Comparison of ENCODE assay signal across 24 cellular contexts in the genomic region with DNA sequence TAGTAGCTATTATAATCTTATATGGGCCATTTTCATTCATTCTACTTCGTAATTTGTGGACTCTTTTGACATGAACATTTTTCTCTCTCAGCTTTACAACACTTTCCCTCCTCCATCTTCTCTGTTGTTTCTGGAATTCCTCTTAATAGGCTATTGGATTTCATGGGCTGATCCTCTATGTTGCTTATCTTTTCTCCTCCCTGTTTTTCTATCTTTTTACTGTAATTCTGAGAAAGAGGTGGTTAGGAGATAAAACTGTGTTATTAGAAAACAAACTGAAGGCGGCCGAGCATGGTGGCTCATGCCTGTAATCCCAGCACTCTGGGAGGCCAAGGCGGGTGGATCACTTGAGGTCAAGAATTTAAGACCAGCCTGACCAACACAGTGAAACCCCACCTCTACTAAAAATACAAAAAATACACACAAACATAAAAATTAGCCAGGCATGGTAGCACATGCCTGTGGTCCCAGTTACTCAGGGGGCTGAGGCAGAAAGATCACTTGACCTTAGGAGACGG.
"Had no signal": no experiment of that assay in that cellular context is flagged by ENCODE, and none has a peak within 500 bp of the region (broad histone marks: within the 10 kb centered on the region; RNA-seq: fewer than 3 reads in every experiment).

No MANE protein-coding gene starts in this region.

- H3K4me3 Mint-ChIP-seq: naive thymus-derived CD8-positive, alpha-beta T cell; neural progenitor cell; stimulated activated naive B cell treated with anti-CD40 and anti-IgM and Interleukin-4, amounts not matched to agents 10 μg/mL and 1 μg/mL and 100 μg/mL, for 72 hours; stimulated activated naive CD8-positive, alpha-beta T cell treated with anti-CD3 and anti-CD28 coated beads, Interleukin-15, amount 100 ng/mL, for 72 hours had no signal

- H3K4me3 ChIP-seq: coronary artery, esophagus squamous epithelium, hepatocyte, mucosa of descending colon, neural progenitor cell, pancreas, testis, tibial nerve, upper lobe of right lung, vagina had no signal

- H3K4me1 ChIP-seq: esophagus squamous epithelium, neural progenitor cell, pancreas, testis, tibial nerve, upper lobe of right lung, vagina had no signal

- H3K27ac ChIP-seq: coronary artery, epithelial cell of prostate, esophagus squamous epithelium, hepatocyte, neural progenitor cell, pancreas, testis, tibial nerve, upper lobe of right lung, vagina had no signal

- DNase-seq: effector CD4-positive, alpha-beta T cell; esophagus squamous epithelium; foreskin melanocyte; head of caudate nucleus; kidney; left colon; mucosa of descending colon; naive thymus-derived CD8-positive, alpha-beta T cell; nucleus accumbens; pancreas; stimulated activated CD4-positive, alpha-beta T cell treated with anti-CD3 and anti-CD28 coated beads, Interleukin-2, amount 100 ng/mL, for 24 hours; stimulated activated CD4-positive, alpha-beta T cell treated with anti-CD3 and anti-CD28 coated beads, Interleukin-4, amount 100 ng/mL, for 4 hours; stimulated activated naive B cell treated with anti-CD40 and anti-IgM and Interleukin-4, amounts not matched to agents 10 μg/mL and 1 μg/mL and 100 μg/mL, for 72 hours; stimulated activated naive CD8-positive, alpha-beta T cell treated with anti-CD3 and anti-CD28 coated beads, Interleukin-15, amount 100 ng/mL, for 72 hours; testis; upper lobe of right lung had no signal

- ATAC-seq: left colon; mucosa of descending colon; naive thymus-derived CD8-positive, alpha-beta T cell; pancreas; sciatic nerve; stimulated activated naive B cell treated with anti-CD40 and anti-IgM and Interleukin-4, amounts not matched to agents 10 μg/mL and 1 μg/mL and 100 μg/mL, for 72 hours; stimulated activated naive CD8-positive, alpha-beta T cell treated with anti-CD3 and anti-CD28 coated beads, Interleukin-15, amount 100 ng/mL, for 72 hours; upper lobe of right lung had no signal

- H3K9me3 Mint-ChIP-seq: naive thymus-derived CD8-positive, alpha-beta T cell; neural progenitor cell; stimulated activated naive B cell treated with anti-CD40 and anti-IgM and Interleukin-4, amounts not matched to agents 10 μg/mL and 1 μg/mL and 100 μg/mL, for 72 hours; stimulated activated naive CD8-positive, alpha-beta T cell treated with anti-CD3 and anti-CD28 coated beads, Interleukin-15, amount 100 ng/mL, for 72 hours had no signal

- H3K27me3 Mint-ChIP-seq: progenitor cell of endocrine pancreas; stimulated activated naive B cell treated with anti-CD40 and anti-IgM and Interleukin-4, amounts not matched to agents 10 μg/mL and 1 μg/mL and 100 μg/mL, for 72 hours; stimulated activated naive CD8-positive, alpha-beta T cell treated with anti-CD3 and anti-CD28 coated beads, Interleukin-15, amount 100 ng/mL, for 72 hours had no signal

- H3K27me3 ChIP-seq: esophagus squamous epithelium, hepatocyte, neural progenitor cell, pancreas, testis, tibial nerve, upper lobe of right lung, vagina had no signal

- H3K4me1 Mint-ChIP-seq: naive thymus-derived CD8-positive, alpha-beta T cell; neural progenitor cell; stimulated activated naive B cell treated with anti-CD40 and anti-IgM and Interleukin-4, amounts not matched to agents 10 μg/mL and 1 μg/mL and 100 μg/mL, for 72 hours; stimulated activated naive CD8-positive, alpha-beta T cell treated with anti-CD3 and anti-CD28 coated beads, Interleukin-15, amount 100 ng/mL, for 72 hours had no signal

- H3K36me3 Mint-ChIP-seq: naive thymus-derived CD8-positive, alpha-beta T cell; stimulated activated naive B cell treated with anti-CD40 and anti-IgM and Interleukin-4, amounts not matched to agents 10 μg/mL and 1 μg/mL and 100 μg/mL, for 72 hours had no signal

- H3K9me3 ChIP-seq: esophagus squamous epithelium, mucosa of descending colon, pancreas, testis, tibial nerve, upper lobe of right lung, vagina had no signal

- H3K27ac Mint-ChIP-seq: naive thymus-derived CD8-positive, alpha-beta T cell; neural progenitor cell; progenitor cell of endocrine pancreas; stimulated activated naive B cell treated with anti-CD40 and anti-IgM and Interleukin-4, amounts not matched to agents 10 μg/mL and 1 μg/mL and 100 μg/mL, for 72 hours; stimulated activated naive CD8-positive, alpha-beta T cell treated with anti-CD3 and anti-CD28 coated beads, Interleukin-15, amount 100 ng/mL, for 72 hours had no signal
